14 cellular contexts compared by ENCODE assay signal in the genomic region with DNA sequence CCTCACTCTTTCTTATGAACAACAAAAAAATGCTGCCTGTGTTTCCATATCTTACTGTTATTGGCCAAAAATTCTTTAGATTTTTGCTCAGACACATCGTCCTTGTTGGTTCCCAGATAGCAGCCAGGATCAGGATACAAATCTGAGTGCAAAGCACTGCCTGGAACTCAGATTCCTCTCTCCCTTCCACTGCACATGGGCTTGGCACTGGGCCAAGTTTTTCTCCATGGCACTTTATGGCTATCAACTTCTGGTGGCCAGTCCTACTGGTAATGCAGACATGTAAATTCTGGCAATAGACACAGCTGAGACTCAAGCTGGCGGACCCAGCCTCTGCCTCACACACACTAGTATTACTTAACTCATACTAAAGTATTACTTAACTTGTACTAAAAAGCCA.
DNase-seq lines count a peak whose midpoint lies in the region; ATAC-seq and TF ChIP-seq lines count a peak whose summit lies in the region.
"Had no signal": no experiment of that assay in that cellular context is flagged by ENCODE, and none has a peak within 500 bp of the region (broad histone marks: within the 10 kb centered on the region; RNA-seq: fewer than 3 reads in every experiment).

No MANE protein-coding gene starts in this region.

- DNase-seq in cardiac muscle cell (ENCODE audit: low read depth in 1 of 2, low spot score in 1 of 2) (peak; percentile 35 to 63), right atrium auricular region (ENCODE audit: low spot score) (no peak), amniotic epithelial cell (ENCODE audit: low read depth) (peak; percentile 34), left ventricle myocardium superior (peak; percentile 49), NCI-H1417 treated with DMSO at 0.1 percent for 48 hours (lab: John Stamatoyannopoulos, UW) (no peak)
- DNase-seq: activated CD8-positive, alpha-beta T cell treated with anti-CD3 and anti-CD28 coated beads for 36 hours; KBM-7; NCI-H1694; NCI-H774; upper lobe of left lung had no signal

- H3K27ac ChIP-seq in cardiac muscle cell: no peak overlapping the region
- peak overlapping the region in 1 of 2 donors; percentile 39 for H3K27ac ChIP-seq in right atrium auricular region
- H3K27ac ChIP-seq: upper lobe of left lung had no signal

- H3K4me3 ChIP-seq in cardiac muscle cell (no peak overlapping the region), right atrium auricular region (no peak overlapping the region)
- H3K4me3 ChIP-seq: lung, upper lobe of left lung had no signal

- H3K4me1 ChIP-seq in cardiac muscle cell (ENCODE audit: low read depth): peaks cover 5% of the 10 kb centered on the region
- peaks cover 0 to 21% of the 10 kb centered on the region in 2 donors for H3K4me1 ChIP-seq in right atrium auricular region
- H3K4me1 ChIP-seq: upper lobe of left lung had no signal

- peaks cover 4% of the 10 kb centered on the region for H3K27me3 ChIP-seq in cardiac muscle cell
- H3K27me3 ChIP-seq in right atrium auricular region: no peaks in the 10 kb centered on the region
- H3K27me3 ChIP-seq: upper lobe of left lung had no signal

- TF ChIP-seq CTCF in cardiac muscle cell (IDR thresholded peaks at IDR 0.05; ENCODE audit: low read depth, low read length) (no peak), right atrium auricular region (IDR thresholded peaks at IDR 0.05) (no peak)

- H3K36me3 ChIP-seq in cardiac muscle cell (no peaks in the 10 kb centered on the region), right atrium auricular region (no peaks in the 10 kb centered on the region)
- H3K36me3 ChIP-seq: upper lobe of left lung had no signal

- no peak for ATAC-seq in left ventricle myocardium superior
- no peak for ATAC-seq in GM18517 (IDR thresholded peaks at IDR 0.05; ENCODE audit: unreplicated experiment)
- ATAC-seq in HG03442 (IDR thresholded peaks at IDR 0.05; ENCODE audit: unreplicated experiment): no peak
- ATAC-seq in esophagus mucosa: no peak
- ATAC-seq: activated CD8-positive, alpha-beta T cell treated with anti-CD3 and anti-CD28 coated beads for 36 hours had no signal

- H3K9me3 ChIP-seq in cardiac muscle cell (ENCODE audit: low read depth) (no peaks in the 10 kb centered on the region), right atrium auricular region (no peaks in the 10 kb centered on the region)
- H3K9me3 ChIP-seq: upper lobe of left lung had no signal

- intact Hi-C loops in left ventricle myocardium superior (cut with micrococcal nuclease): no loop called here

Comparison
In these comparisons a context has a peak if more than half of its experiments do, and no peak if none do; other contexts are left out.
1. DNase-seq: peak in cardiac muscle cell (2 of 2), amniotic epithelial cell (single experiment) and left ventricle myocardium superior (single experiment); none in right atrium auricular region (single experiment) and NCI-H1417 treated with DMSO at 0.1 percent for 48 hours (single experiment).